ENCODE assay signal across 8 cellular contexts in the genomic region with DNA sequence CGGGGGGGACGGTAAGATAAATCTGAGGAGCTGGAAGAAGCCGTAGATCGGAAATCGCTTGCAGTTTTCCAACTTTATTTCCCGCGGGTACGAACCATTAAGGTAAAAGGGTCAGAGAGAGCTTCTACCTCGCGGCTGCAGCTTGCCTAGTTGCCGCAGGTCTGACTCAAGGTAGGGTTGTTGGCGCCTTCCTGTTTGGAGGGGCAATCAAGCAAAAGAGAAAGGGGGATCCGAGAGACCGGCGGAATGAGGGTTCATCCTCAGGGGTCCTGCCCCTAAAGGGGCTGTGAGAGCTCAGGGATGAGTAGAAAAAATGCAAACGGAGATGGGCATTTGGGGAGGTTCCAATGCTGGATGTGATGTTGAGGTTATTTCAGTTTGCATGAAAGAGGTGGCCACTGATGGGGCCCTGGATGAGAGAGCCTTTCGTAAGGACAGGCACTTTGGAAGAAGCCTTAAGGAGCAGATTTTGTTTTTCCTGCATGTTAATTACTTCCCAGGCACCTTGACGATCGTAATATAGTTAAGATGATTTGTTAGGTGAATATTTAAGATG. TPM values are rescaled to one million over a fixed set of nuclear protein-coding genes. Genes with fewer than 3 reads are reported as not detected.
DNase-seq lines count a peak whose midpoint lies in the region; FAIRE-seq and TF ChIP-seq lines count a peak whose summit lies in the region.
"Had no signal": no experiment of that assay in that cellular context is flagged by ENCODE, and none has a peak within 500 bp of the region (broad histone marks: within the 10 kb centered on the region; RNA-seq: fewer than 3 reads in every experiment).

No MANE protein-coding gene starts in this region.

- H3K79me1 ChIP-seq in H9 (ENCODE audit: insufficient read depth, low read depth, low read length, poor library complexity, severe bottlenecking) = no peaks in the 10 kb centered on the region

- H3K27ac ChIP-seq in H9 (ENCODE audit: insufficient read length, low read depth, low read length) (no peak overlapping the region), skin epidermis (peak overlapping the region in 6 of 21 experiments; percentile 13 to 74 (median 32))
- H3K27ac ChIP-seq: Peyer's patch had no signal

- no peak overlapping the region for H3K18ac ChIP-seq in H9 (ENCODE audit: insufficient read length, low read depth, low read length)

- no peak for TF ChIP-seq CTCF in H9 (conservative IDR thresholded peaks at IDR 0.05)

- no peak overlapping the region for H3K56ac ChIP-seq in H9 (ENCODE audit: insufficient read length, low read depth, low read length)

- no peak overlapping the region for H3T11ph ChIP-seq in H9 (ENCODE audit: low read length)

- no peaks in the 10 kb centered on the region for H3K79me2 ChIP-seq in H9 (ENCODE audit: insufficient read depth, low read length)

- H3K4me3 Mint-ChIP-seq in H9 = peak overlapping the region; percentile 76 to 83
- peak overlapping the region; percentile 54 for H3K4me3 Mint-ChIP-seq in activated T-helper 1 cell treated with anti-CD3 and anti-CD28 coated beads, Interleukin-12 subunit alpha, Interleukin-12 subunit beta, Interleukin-2, Interleukin-4 antibody, amounts not matched to agents 30 ng/mL and 10 ng/mL and 1 ng/mL, durations not matched to agents 14 hours and 24 hours and 36 hours

- DNase-seq in H9 = peak; percentile 44
- no peak for DNase-seq in activated T-helper 1 cell treated with anti-CD3 and anti-CD28 coated beads, Interleukin-12 subunit alpha, Interleukin-12 subunit beta, Interleukin-2, Interleukin-4 antibody, amounts not matched to agents 30 ng/mL and 10 ng/mL and 1 ng/mL, durations not matched to agents 14 hours and 24 hours and 36 hours (ENCODE audit: low spot score)
- DNase-seq in COLO829 (ENCODE audit: low spot score) = no peak
- DNase-seq in mucosa of gallbladder (ENCODE audit: low spot score) = no peak
- no peak for DNase-seq in GM19239 (ENCODE audit: insufficient read length, low spot score)
- DNase-seq: Peyer's patch had no signal

- no peak for FAIRE-seq in GM19239 (lab: Jason Lieb, UNC)

- H3K14ac ChIP-seq in H9 (ENCODE audit: insufficient read depth, low read length) = no peak overlapping the region

- H3K4me3 ChIP-seq in iPS-11a (ENCODE audit: low read depth, low read length) (peak overlapping the region; percentile 58), skin epidermis (peak overlapping the region in 6 of 7 experiments; percentile 14 to 40 (median 24))

- H3K27me3 Mint-ChIP-seq in H9 (ENCODE audit: low read depth) = peaks cover 52% of the 10 kb centered on the region
- peaks cover 43% of the 10 kb centered on the region for H3K27me3 Mint-ChIP-seq in activated T-helper 1 cell treated with anti-CD3 and anti-CD28 coated beads, Interleukin-12 subunit alpha, Interleukin-12 subunit beta, Interleukin-2, Interleukin-4 antibody, amounts not matched to agents 30 ng/mL and 10 ng/mL and 1 ng/mL, durations not matched to agents 14 hours and 24 hours and 36 hours (ENCODE audit: insufficient read depth)

- no peak overlapping the region for H2BK20ac ChIP-seq in H9 (ENCODE audit: low read depth, low read length, poor library complexity, severe bottlenecking)

- H2BK5ac ChIP-seq in H9 (ENCODE audit: insufficient read length, low read length) = no peak overlapping the region

- no CpG with 5 or more reads among the region's 19 CpGs for WGBS in H9 (ENCODE audit: extremely low coverage, insufficient read length, low lambda C conversion rate)

- H3K4me2 ChIP-seq in H9 (ENCODE audit: insufficient read depth, insufficient read length, low read length) = peak overlapping the region; percentile 69

- H2BK120ac ChIP-seq in H9 (ENCODE audit: low read depth, low read length, poor library complexity, severe bottlenecking) = no peak overlapping the region

- H2AK5ac ChIP-seq in H9 (ENCODE audit: insufficient read length, low read length) = no peak overlapping the region

- no peak overlapping the region for H2BK12ac ChIP-seq in H9 (ENCODE audit: insufficient read length, low read depth, low read length)

- no peaks in the 10 kb centered on the region for H4K20me1 ChIP-seq in H9 (ENCODE audit: control insufficient read depth, insufficient read depth, insufficient read length)

- no peak overlapping the region for H3K23ac ChIP-seq in H9 (ENCODE audit: insufficient read length, low read depth, low read length)

- H3K4ac ChIP-seq in H9 (ENCODE audit: low read depth, low read length) = no peak overlapping the region

- H3K27me3 ChIP-seq in H9 (ENCODE audit: insufficient read depth, low read length) = no peaks in the 10 kb centered on the region; the same call in 1 of the 2 replicates
- H3K27me3 ChIP-seq: Peyer's patch had no signal

- no peak overlapping the region for H4K8ac ChIP-seq in H9 (replicated peaks; ENCODE audit: insufficient read length, low read depth, low read length)

- H2AFZ ChIP-seq in H9 (ENCODE audit: low read length) = peak overlapping the region; percentile 72

- H3K9ac ChIP-seq in H9 (ENCODE audit: extremely low read depth, insufficient read length, low read length) = no peak overlapping the region

- H3K9me3 ChIP-seq in H9 (ENCODE audit: control insufficient read depth, low read depth, low read length) = no peaks in the 10 kb centered on the region
- H3K9me3 ChIP-seq: Peyer's patch had no signal

- no peak overlapping the region for H4K91ac ChIP-seq in H9 (ENCODE audit: insufficient read length, low read depth, low read length)

- no peak overlapping the region; a peak in 1 of 7 replicates for H3K27ac Mint-ChIP-seq in H9
- H3K27ac Mint-ChIP-seq in activated T-helper 1 cell treated with anti-CD3 and anti-CD28 coated beads, Interleukin-12 subunit alpha, Interleukin-12 subunit beta, Interleukin-2, Interleukin-4 antibody, amounts not matched to agents 30 ng/mL and 10 ng/mL and 1 ng/mL, durations not matched to agents 14 hours and 24 hours and 36 hours = no peak overlapping the region

- H3K4me1 ChIP-seq in H9 (ENCODE audit: insufficient read depth, low read length) = no peaks in the 10 kb centered on the region; the same call in 1 of the 2 replicates

- H3K23me2 ChIP-seq in H9 (ENCODE audit: insufficient read length, low read depth, low read length, poor library complexity, severe bottlenecking) = peaks cover 3% of the 10 kb centered on the region

- H4K5ac ChIP-seq in H9 (ENCODE audit: insufficient read length, low read depth, low read length) = no peak overlapping the region

- H3K9me3 Mint-ChIP-seq in H9 = no peaks in the 10 kb centered on the region
- H3K9me3 Mint-ChIP-seq in activated T-helper 1 cell treated with anti-CD3 and anti-CD28 coated beads, Interleukin-12 subunit alpha, Interleukin-12 subunit beta, Interleukin-2, Interleukin-4 antibody, amounts not matched to agents 30 ng/mL and 10 ng/mL and 1 ng/mL, durations not matched to agents 14 hours and 24 hours and 36 hours = no peaks in the 10 kb centered on the region

- peaks cover 14 to 18% of the 10 kb centered on the region in 2 experiments for H3K4me1 Mint-ChIP-seq in H9
- H3K4me1 Mint-ChIP-seq in activated T-helper 1 cell treated with anti-CD3 and anti-CD28 coated beads, Interleukin-12 subunit alpha, Interleukin-12 subunit beta, Interleukin-2, Interleukin-4 antibody, amounts not matched to agents 30 ng/mL and 10 ng/mL and 1 ng/mL, durations not matched to agents 14 hours and 24 hours and 36 hours (ENCODE audit: low read depth) = peaks cover 18% of the 10 kb centered on the region

- H3K36me3 Mint-ChIP-seq in H9 (ENCODE audit: insufficient read depth in 1 of 3, low read depth in 3 of 3) = no peaks in the 10 kb centered on the region; a peak in 1 of 7 replicates
- no peaks in the 10 kb centered on the region for H3K36me3 Mint-ChIP-seq in activated T-helper 1 cell treated with anti-CD3 and anti-CD28 coated beads, Interleukin-12 subunit alpha, Interleukin-12 subunit beta, Interleukin-2, Interleukin-4 antibody, amounts not matched to agents 30 ng/mL and 10 ng/mL and 1 ng/mL, durations not matched to agents 14 hours and 24 hours and 36 hours (ENCODE audit: low read depth)

- no peak overlapping the region for H2BK15ac ChIP-seq in H9 (ENCODE audit: low read depth, low read length)

- intact Hi-C loops in activated T-helper 1 cell treated with anti-CD3 and anti-CD28 coated beads, Interleukin-12 subunit alpha, Interleukin-12 subunit beta, Interleukin-2, Interleukin-4 antibody, amounts not matched to agents 30 ng/mL and 10 ng/mL and 1 ng/mL, durations not matched to agents 14 hours and 24 hours and 36 hours (cut with micrococcal nuclease) = loop anchor here (5.0 kb wide), 1 partner anchor 209 kb away; no protein-coding TSS in a partner anchor

RNA-seq across cellular contexts. Expression of a gene that starts 0.9 kb away (rescaled TPM):
- total RNA-seq in H9 (2021) (0.07 and 0.09 TPM in 2 replicates), mucosa of gallbladder (0.12 TPM)
- total RNA-seq in activated T-helper 1 cell treated with anti-CD3 and anti-CD28 coated beads, Interleukin-12 subunit alpha, Interleukin-12 subunit beta, Interleukin-2, Interleukin-4 antibody, amounts not matched to agents 30 ng/mL and 10 ng/mL and 1 ng/mL, durations not matched to agents 14 hours and 24 hours and 36 hours = not detected in 2 replicates
